In genomic region chr13:30341815-30342570, GRCh38 we compare ENCODE assay signal across 8 cellular contexts. TPM values are rescaled to one million over a fixed set of nuclear protein-coding genes. Genes with fewer than 3 reads are reported as not detected.
DNase-seq lines count a peak whose midpoint lies in the region; ATAC-seq and TF ChIP-seq lines count a peak whose summit lies in the region.

No MANE protein-coding gene starts in this region.

- POLR2A ChIA-PET in CD4-positive, alpha-beta memory T cell (lab: Charles Lee; ENCODE audit: partially characterized antibody): no interaction called here

- H3K9me3 ChIP-seq in CD4-positive, alpha-beta memory T cell (ENCODE audit: control insufficient read depth in 1 of 2, low read length in 2 of 2): no peaks in the 10 kb centered on the region

- H3K27me3 ChIP-seq in CD4-positive, alpha-beta memory T cell (ENCODE audit: insufficient read depth, low read length): no peaks in the 10 kb centered on the region

- ATAC-seq in HG02763 (IDR thresholded peaks at IDR 0.05; ENCODE audit: unreplicated experiment) (no peak), HG03521 (IDR thresholded peaks at IDR 0.05; ENCODE audit: unreplicated experiment) (no peak)

- TF ChIP-seq CTCF in brain (conservative IDR thresholded peaks at IDR 0.05): no peak

- peak overlapping the region; percentile 77 to 95 (median 93) for H3K27ac Mint-ChIP-seq in brain
- H3K27ac Mint-ChIP-seq in CD4-positive, alpha-beta memory T cell: peak overlapping the region in 1 of 7 donors; percentile 71

- no peak overlapping the region for H3K27ac ChIP-seq in substantia nigra (ENCODE audit: low read depth, low read length, poor library complexity, severe bottlenecking)
- no peak overlapping the region for H3K27ac ChIP-seq in CD4-positive, alpha-beta memory T cell (ENCODE audit: low read depth, low read length)

- DNase-seq in HPDE6-E6E7 (ENCODE audit: extremely low spot score) (peak; percentile 50), iris pigment epithelial cell (ENCODE audit: low read depth) (peak; percentile 94), substantia nigra (lab: John Stamatoyannopoulos, UW) (peak in 37 of 49 donors; percentile 5 to 78 (median 51))
- no peak for DNase-seq in activated T-cell treated with anti-CD3 and anti-CD28 coated beads, Interleukin-2, amount 50 U/mL, for 48 hours
- no peak for DNase-seq in CD4-positive, alpha-beta memory T cell

- H3K9me3 Mint-ChIP-seq in brain: peaks cover 0 to 7% (median 0%) of the 10 kb centered on the region in 5 experiments
- H3K9me3 Mint-ChIP-seq in CD4-positive, alpha-beta memory T cell: peaks cover 0 to 1% (median 0%) of the 10 kb centered on the region in 8 donors

- no peaks in the 10 kb centered on the region for H3K27me3 Mint-ChIP-seq in brain
- H3K27me3 Mint-ChIP-seq in CD4-positive, alpha-beta memory T cell: no peaks in the 10 kb centered on the region

- H3K36me3 Mint-ChIP-seq in brain: no peaks in the 10 kb centered on the region
- peaks cover 26 to 33% of the 10 kb centered on the region in 2 donors for H3K36me3 Mint-ChIP-seq in CD4-positive, alpha-beta memory T cell

- CTCF ChIA-PET in CD4-positive, alpha-beta memory T cell (lab: Charles Lee; ENCODE audit: partially characterized antibody): no interaction called here

- peaks cover 24% of the 10 kb centered on the region for H3K4me1 ChIP-seq in CD4-positive, alpha-beta memory T cell (ENCODE audit: insufficient read depth, low read length)

- intact Hi-C loops in CD4-positive, alpha-beta memory T cell (cut with micrococcal nuclease): no loop called here

- no peak overlapping the region for H3K4me3 ChIP-seq in CD4-positive, alpha-beta memory T cell (ENCODE audit: low read length in 2 of 2)

- H3K4me1 Mint-ChIP-seq in brain: peaks cover 52% of the 10 kb centered on the region
- H3K4me1 Mint-ChIP-seq in CD4-positive, alpha-beta memory T cell: peaks cover 33 to 50% (median 37%) of the 10 kb centered on the region in 4 donors

- peaks cover 5% of the 10 kb centered on the region for H3K36me3 ChIP-seq in CD4-positive, alpha-beta memory T cell (ENCODE audit: insufficient read depth, low read length)

- H3K4me3 Mint-ChIP-seq in brain: peak overlapping the region; percentile 15 to 76 (median 45)
- H3K4me3 Mint-ChIP-seq in CD4-positive, alpha-beta memory T cell: no peak overlapping the region

RNA-seq across cellular contexts. Expression of gene KATNAL1, which starts 34.6 kb away (rescaled TPM):
- 6.7 TPM for polyA plus RNA-seq in brain (ENCODE audit: insufficient read depth, low read depth, low replicate concordance)
- total RNA-seq in CD4-positive, alpha-beta memory T cell: 1 to 10 TPM; 4.8 to 6.4 TPM
- polyA plus RNA-seq in CD4-positive, alpha-beta memory T cell: 1 to 10 TPM; 1.7 to 4.8 TPM

Comparison
In these comparisons a context has a peak if more than half of its experiments do, and no peak if none do; other contexts are left out.
1. DNase-seq: peak in HPDE6-E6E7 (single experiment), iris pigment epithelial cell (single experiment) and substantia nigra (37 of 49); none in activated T-cell treated with anti-CD3 and anti-CD28 coated beads, Interleukin-2, amount 50 U/mL, for 48 hours (0 of 2) and CD4-positive, alpha-beta memory T cell (0 of 5).
2. H3K4me3 Mint-ChIP-seq: peak in brain (5 of 5); none in CD4-positive, alpha-beta memory T cell (0 of 8).